ENCODE assay signal across 18 cellular contexts in genomic region chr11:67321313-67321871, GRCh38. TPM values are rescaled to one million over a fixed set of nuclear protein-coding genes. Genes with fewer than 3 reads are reported as not detected.
A peak's percentile ranks its signal among the peaks of the same experiment; 100 is the strongest.
DNase-seq lines count a peak whose midpoint lies in the region; FAIRE-seq and TF ChIP-seq lines count a peak whose summit lies in the region.
"Had no signal": no experiment of that assay in that cellular context is flagged by ENCODE, and none has a peak within 500 bp of the region (broad histone marks: within the 10 kb centered on the region; RNA-seq: fewer than 3 reads in every experiment).

No MANE protein-coding gene starts in this region.

- WGBS in testis, 2 donors = 86 to 96% methylated on average over 6 of the region's 6 CpGs

- no peaks in the 10 kb centered on the region for H3K9me3 Mint-ChIP-seq in progenitor cell of endocrine pancreas (ENCODE audit: low read depth)
- H3K9me3 Mint-ChIP-seq: CD8-positive, alpha-beta memory T cell had no signal

- H3K4me3 Mint-ChIP-seq in progenitor cell of endocrine pancreas (ENCODE audit: low read depth) = no peak overlapping the region

- peaks cover 10% of the 10 kb centered on the region for H3K4me1 Mint-ChIP-seq in progenitor cell of endocrine pancreas (ENCODE audit: low read depth)

- no peak overlapping the region for H3K4me2 ChIP-seq in OCI-LY3 (ENCODE audit: low read length)
- H3K4me2 ChIP-seq: BLaER1 had no signal

- TF ChIP-seq POLR2A in H54 (IDR thresholded peaks at IDR 0.05; ENCODE audit: low read depth, low read length) = no peak
- no peak for TF ChIP-seq POLR2A in testis (IDR thresholded peaks at IDR 0.05)

- H3K36me3 Mint-ChIP-seq in progenitor cell of endocrine pancreas (ENCODE audit: insufficient read depth) = peaks cover 4% of the 10 kb centered on the region

- no peak overlapping the region for H2AFZ ChIP-seq in OCI-LY3 (ENCODE audit: low read depth, low read length)

- H3K27ac ChIP-seq in OCI-LY3 (ENCODE audit: low read length) (no peak overlapping the region), testis (no peak overlapping the region)
- H3K27ac ChIP-seq: BLaER1 had no signal

- peak; percentile 3 for DNase-seq in activated effector memory CD4-positive, alpha-beta T cell treated with anti-CD3 and anti-CD28 coated beads, Interleukin-2, amount 50 U/mL, for 16 hours
- no peak for DNase-seq in activated effector memory CD4-positive, alpha-beta T cell treated with Interleukin-2 at 50 U/mL for 16 hours
- peak; percentile 1 for DNase-seq in iPS-NIHi7 (ENCODE audit: extremely low spot score)
- no peak for DNase-seq in progenitor cell of endocrine pancreas (ENCODE audit: low spot score, unreplicated experiment)
- no peak for DNase-seq in H54 (ENCODE audit: insufficient read length, low spot score)
- no peak for DNase-seq in stimulated activated CD4-positive, alpha-beta T cell treated with anti-CD3 and anti-CD28 coated beads, Interleukin-15, amount 100 ng/mL, for 24 hours
- no peak for DNase-seq in testis
- DNase-seq: 8988T; AML-193; Caco-2; CD8-positive, alpha-beta memory T cell; DMS53; GOT3 had no signal

- H3K9me3 ChIP-seq in OCI-LY3 (ENCODE audit: insufficient read depth, low read length) = no peaks in the 10 kb centered on the region
- no peaks in the 10 kb centered on the region for H3K9me3 ChIP-seq in testis
- H3K9me3 ChIP-seq: BLaER1, Caco-2, HAP-1 had no signal

- H3K4me1 ChIP-seq in OCI-LY3 (ENCODE audit: low read length) = peaks cover 6% of the 10 kb centered on the region
- no peaks in the 10 kb centered on the region for H3K4me1 ChIP-seq in testis

- no peak overlapping the region for H3K9ac ChIP-seq in OCI-LY3 (ENCODE audit: low read length)
- H3K9ac ChIP-seq: BLaER1 had no signal

- H3K27me3 Mint-ChIP-seq in progenitor cell of endocrine pancreas = no peaks in the 10 kb centered on the region

- peak overlapping the region; percentile 63 for H3K27ac Mint-ChIP-seq in progenitor cell of endocrine pancreas

- H3K36me3 ChIP-seq in OCI-LY3 (replicated peaks; ENCODE audit: low read depth, low read length) (no peaks in the 10 kb centered on the region), testis (ENCODE audit: low read depth, missing control alignments) (no peaks in the 10 kb centered on the region)
- H3K36me3 ChIP-seq: BLaER1, HAP-1 had no signal

- no peaks in the 10 kb centered on the region for H3K79me2 ChIP-seq in OCI-LY3 (ENCODE audit: low read length)

- FAIRE-seq in H54 (lab: Jason Lieb, UNC) = no peak
- FAIRE-seq: GM12891, HepG2 had no signal

- intact Hi-C loops in testis (cut with DNase I; ENCODE audit: low total_unique reads) = no loop called here

- H4K20me1 ChIP-seq in OCI-LY3 (ENCODE audit: insufficient read depth, low read length) = no peaks in the 10 kb centered on the region
- H4K20me1 ChIP-seq: BLaER1 had no signal

- TF ChIP-seq CTCF in OCI-LY3 (IDR thresholded peaks at IDR 0.05; ENCODE audit: low read depth, low read length) (0 out of 2 replicates have a peak, but pooled peaks have one; percentile 5), progenitor cell of endocrine pancreas (IDR thresholded peaks at IDR 0.05; ENCODE audit: unreplicated experiment) (no peak), testis (IDR thresholded peaks at IDR 0.05) (no peak)

- H3K4me3 ChIP-seq in OCI-LY3 (ENCODE audit: low read length) (no peak overlapping the region), testis (no peak overlapping the region)
- H3K4me3 ChIP-seq: BLaER1, HAP-1 had no signal

- H3K27me3 ChIP-seq in OCI-LY3 (ENCODE audit: low read depth, low read length) = no peaks in the 10 kb centered on the region
- no peaks in the 10 kb centered on the region for H3K27me3 ChIP-seq in testis
- H3K27me3 ChIP-seq: BLaER1 had no signal

RNA-seq across cellular contexts. Expression of gene SSH3, which starts 18.1 kb away (rescaled TPM):
- total RNA-seq in progenitor cell of endocrine pancreas = 48.9 and 56.9 TPM in 2 replicates
- total RNA-seq in testis = 1 to 10 TPM; 6.9 to 9.8 TPM
- polyA plus RNA-seq in testis (ENCODE audit: insufficient read depth, low read depth, low replicate concordance) = 8.6 TPM

RNA-seq across cellular contexts. Expression of gene POLD4, which starts 32.0 kb away (rescaled TPM):
- total RNA-seq in progenitor cell of endocrine pancreas (19.8 and 21.1 TPM in 2 replicates), testis (10 to 100 TPM; 53.8 to 59.1 TPM)
- 54.6 TPM for polyA plus RNA-seq in testis (ENCODE audit: insufficient read depth, low read depth, low replicate concordance)

RNA-seq across cellular contexts. Expression of gene ANKRD13D, which starts 32.3 kb away (rescaled TPM):
- total RNA-seq in progenitor cell of endocrine pancreas (74.9 and 76.0 TPM in 2 replicates), testis (10 to 100 TPM; 66.2 to 73.3 TPM)
- polyA plus RNA-seq in testis (ENCODE audit: insufficient read depth, low read depth, low replicate concordance) = 32.8 TPM

RNA-seq across cellular contexts. Expression of gene CLCF1, which starts 52.0 kb away (rescaled TPM):
- total RNA-seq in progenitor cell of endocrine pancreas (5.4 and 6.9 TPM in 2 replicates), testis (1 to 10 TPM; 3.7 to 6.8 TPM)
- polyA plus RNA-seq in testis (ENCODE audit: insufficient read depth, low read depth, low replicate concordance) = 2.7 TPM

RNA-seq across cellular contexts. Expression of gene GRK2, which starts 55.1 kb away (rescaled TPM):
- total RNA-seq in progenitor cell of endocrine pancreas (52.9 and 53.0 TPM in 2 replicates), testis (10 to 100 TPM; 64.3 to 87.6 TPM)
- polyA plus RNA-seq in testis (ENCODE audit: insufficient read depth, low read depth, low replicate concordance) = 45.6 TPM

Comparison
In these comparisons a context has a peak if more than half of its experiments do, and no peak if none do; other contexts are left out.
1. DNase-seq: peak in activated effector memory CD4-positive, alpha-beta T cell treated with anti-CD3 and anti-CD28 coated beads, Interleukin-2, amount 50 U/mL, for 16 hours (single experiment) and iPS-NIHi7 (single experiment); none in activated effector memory CD4-positive, alpha-beta T cell treated with Interleukin-2 at 50 U/mL for 16 hours (single experiment), progenitor cell of endocrine pancreas (single experiment), H54 (single experiment), stimulated activated CD4-positive, alpha-beta T cell treated with anti-CD3 and anti-CD28 coated beads, Interleukin-15, amount 100 ng/mL, for 24 hours (single experiment) and testis (single experiment).